Comparison of ENCODE assay signal across 19 cellular contexts in genomic region chr7:8781166-8781565, GRCh38.
"Had no signal": no experiment of that assay in that cellular context is flagged by ENCODE, and none has a peak within 500 bp of the region (broad histone marks: within the 10 kb centered on the region; RNA-seq: fewer than 3 reads in every experiment).

No MANE protein-coding gene starts in this region.

- H3K36me3 ChIP-seq: esophagus squamous epithelium, gastroesophageal sphincter, left ventricle myocardium inferior, lower lobe of right lung, right atrium auricular region, sigmoid colon, tibial nerve had no signal

- H3K4me3 ChIP-seq: esophagus squamous epithelium, gastroesophageal sphincter, left ventricle myocardium inferior, lower lobe of right lung, right atrium auricular region, sigmoid colon, skin epidermis, testis, tibial nerve had no signal

- H3K4me1 ChIP-seq: esophagus squamous epithelium, gastroesophageal sphincter, left ventricle myocardium inferior, lower lobe of right lung, right atrium auricular region, sigmoid colon, testis, tibial nerve had no signal

- H3K27ac ChIP-seq: esophagus squamous epithelium, gastroesophageal sphincter, left ventricle myocardium inferior, lower lobe of right lung, right atrium auricular region, sigmoid colon, skin epidermis, testis, tibial nerve had no signal

- ATAC-seq: gastroesophageal sphincter; left cardiac atrium; lower lobe of right lung; natural killer cell; stimulated activated naive B cell treated with anti-CD40 and anti-IgM and Interleukin-4, amounts not matched to agents 10 μg/mL and 1 μg/mL and 100 μg/mL, for 72 hours; stimulated activated naive CD8-positive, alpha-beta T cell treated with anti-CD3 and anti-CD28 coated beads, Interleukin-15, amount 100 ng/mL, for 72 hours had no signal

- H3K9me3 ChIP-seq: esophagus squamous epithelium, gastroesophageal sphincter, left ventricle myocardium inferior, lower lobe of right lung, right atrium auricular region, sigmoid colon, testis, tibial nerve had no signal

- DNase-seq: dermis blood vessel endothelial cell; esophagus squamous epithelium; foreskin fibroblast; glutamatergic neuron; kidney; left cardiac atrium; left ventricle myocardium inferior; lower lobe of right lung; natural killer cell; sigmoid colon; stimulated activated CD4-positive, alpha-beta T cell treated with anti-CD3 and anti-CD28 coated beads, Interleukin-2, amount 100 ng/mL, for 24 hours; stimulated activated CD4-positive, alpha-beta T cell treated with anti-CD3 and anti-CD28 coated beads, Interleukin-4, amount 100 ng/mL, for 4 hours; stimulated activated naive B cell treated with anti-CD40 and anti-IgM and Interleukin-4, amounts not matched to agents 10 μg/mL and 1 μg/mL and 100 μg/mL, for 72 hours; stimulated activated naive CD8-positive, alpha-beta T cell treated with anti-CD3 and anti-CD28 coated beads, Interleukin-15, amount 100 ng/mL, for 72 hours; testis had no signal

- H3K27me3 ChIP-seq: esophagus squamous epithelium, gastroesophageal sphincter, right atrium auricular region, sigmoid colon, testis, tibial nerve had no signal
